In genomic region chr22:20243176-20243544, GRCh38 we compare ENCODE assay signal across 9 cellular contexts. TPM values are rescaled to one million over a fixed set of nuclear protein-coding genes. Genes with fewer than 3 reads are reported as not detected.
DNase-seq lines count a peak whose midpoint lies in the region; ATAC-seq, FAIRE-seq and TF ChIP-seq lines count a peak whose summit lies in the region.
"Had no signal": no experiment of that assay in that cellular context is flagged by ENCODE, and none has a peak within 500 bp of the region (broad histone marks: within the 10 kb centered on the region; RNA-seq: fewer than 3 reads in every experiment).

No MANE protein-coding gene starts in this region.

- POLR2A ChIA-PET in HepG2 (lab: Yijun Ruan, JAX), result no interaction called here

- no peak for TF ChIP-seq RAD21 in HepG2 (CRISPR knock-in tag; IDR thresholded peaks at IDR 0.05)

- H3K4me1 Mint-ChIP-seq in T-helper 2 cell treated with Interferon-gamma antibody and Interleukin-4, amounts not matched to agents 5 μg/mL and 100 μg/mL, for 36 hours (ENCODE audit: low read depth), result peaks cover 28% of the 10 kb centered on the region
- H3K4me1 Mint-ChIP-seq in central memory CD8-positive, alpha-beta T cell, result peaks cover 38% of the 10 kb centered on the region

- no peak overlapping the region for H3K9ac ChIP-seq in HepG2 (ENCODE audit: insufficient read depth, low read depth, low read length)

- peak overlapping the region; percentile 77 for H3K27ac Mint-ChIP-seq in T-helper 2 cell treated with Interferon-gamma antibody and Interleukin-4, amounts not matched to agents 5 μg/mL and 100 μg/mL, for 36 hours
- H3K27ac Mint-ChIP-seq in central memory CD8-positive, alpha-beta T cell (ENCODE audit: low read depth), result peak overlapping the region; percentile 87

- peak overlapping the region; percentile 68 for H3K4me2 ChIP-seq in osteoblast (ENCODE audit: insufficient read depth, low read length)
- no peak overlapping the region for H3K4me2 ChIP-seq in HepG2 (ENCODE audit: low read depth, low read length)
- H3K4me2 ChIP-seq: PC-9 had no signal

- in situ Hi-C loops in HepG2 (cut with HindIII; ENCODE audit: extremely low pct_ligation_motif_present, low pct_unique_long_range_greater_than_20kb), result no loop called here

- H3K27ac ChIP-seq in osteoblast (ENCODE audit: low read depth, low read length) (no peak overlapping the region), HepG2 (ENCODE audit: extremely low read length, insufficient read depth, low read length) (no peak overlapping the region)
- H3K27ac ChIP-seq: PC-9 had no signal

- TF ChIP-seq EP300 in HepG2 (IDR thresholded peaks at IDR 0.05; ENCODE audit: low read depth in 2 of 2, low read length in 2 of 2) (no peak), HepG2 (CRISPR knock-in tag; IDR thresholded peaks at IDR 0.05; ENCODE audit: borderline replicate concordance) (no peak)

- intact Hi-C loops in HepG2 (cut with micrococcal nuclease; ENCODE audit: unreplicated experiment), result no loop called here

- H3K9me3 Mint-ChIP-seq in T-helper 2 cell treated with Interferon-gamma antibody and Interleukin-4, amounts not matched to agents 5 μg/mL and 100 μg/mL, for 36 hours, result no peaks in the 10 kb centered on the region
- no peaks in the 10 kb centered on the region for H3K9me3 Mint-ChIP-seq in central memory CD8-positive, alpha-beta T cell

- no peaks in the 10 kb centered on the region for H4K20me1 ChIP-seq in osteoblast (ENCODE audit: insufficient read depth, low read length)
- 0 out of 2 replicates have a peak, but pooled peaks cover 2% of the 10 kb centered on the region for H4K20me1 ChIP-seq in HepG2 (ENCODE audit: insufficient read depth, low read length)

- peak overlapping the region; percentile 48 for H3K4me3 Mint-ChIP-seq in T-helper 2 cell treated with Interferon-gamma antibody and Interleukin-4, amounts not matched to agents 5 μg/mL and 100 μg/mL, for 36 hours
- H3K4me3 Mint-ChIP-seq in central memory CD8-positive, alpha-beta T cell, result peak overlapping the region; percentile 73

- ATAC-seq in central memory CD8-positive, alpha-beta T cell (replicated peaks; ENCODE audit: extremely low read depth, poor library complexity, severe bottlenecking), result no peak
- no peak for ATAC-seq in HepG2
- no peak for ATAC-seq in HG02981 (IDR thresholded peaks at IDR 0.05; ENCODE audit: unreplicated experiment)

- CTCF ChIA-PET in HepG2 (lab: Yijun Ruan, JAX; ENCODE audit: low intra/inter-chr PET ratio, low total read pairs), result no interaction called here

- FAIRE-seq in HepG2 (lab: Jason Lieb, UNC), result no peak

- no peaks in the 10 kb centered on the region for H3K36me3 Mint-ChIP-seq in T-helper 2 cell treated with Interferon-gamma antibody and Interleukin-4, amounts not matched to agents 5 μg/mL and 100 μg/mL, for 36 hours (ENCODE audit: low read depth)
- peaks cover 9% of the 10 kb centered on the region for H3K36me3 Mint-ChIP-seq in central memory CD8-positive, alpha-beta T cell (ENCODE audit: insufficient read depth)

- H3K36me3 ChIP-seq in osteoblast (ENCODE audit: insufficient read depth, low read length) (no peaks in the 10 kb centered on the region), HepG2 (replicated peaks in 1 of 2; ENCODE audit: control insufficient read depth in 1 of 2, insufficient read depth in 2 of 2, low read length in 2 of 2) (no peaks in the 10 kb centered on the region)

- no peaks in the 10 kb centered on the region for H3K27me3 Mint-ChIP-seq in T-helper 2 cell treated with Interferon-gamma antibody and Interleukin-4, amounts not matched to agents 5 μg/mL and 100 μg/mL, for 36 hours (ENCODE audit: low read depth)
- no peaks in the 10 kb centered on the region for H3K27me3 Mint-ChIP-seq in central memory CD8-positive, alpha-beta T cell

- TF ChIP-seq POLR2A in HepG2 (IDR thresholded peaks at IDR 0.05; ENCODE audit: insufficient read depth in 1 of 2, low read depth in 2 of 2, low read length in 2 of 2), result no peak

- H3K9me3 ChIP-seq in osteoblast (ENCODE audit: low read depth, low read length) (no peaks in the 10 kb centered on the region), HepG2 (ENCODE audit: low read length) (no peaks in the 10 kb centered on the region)

- H3K4me1 ChIP-seq in osteoblast (ENCODE audit: insufficient read depth, low read length), result peaks cover 14% of the 10 kb centered on the region
- H3K4me1 ChIP-seq in HepG2 (ENCODE audit: insufficient read depth, low read length), result no peaks in the 10 kb centered on the region

- BruUV-seq in HepG2 (replicated peaks; lab: Mats Ljungman, UMichigan), result no TSS peak

- H3K27me3 ChIP-seq in osteoblast (ENCODE audit: insufficient read depth, low read length), result no peaks in the 10 kb centered on the region
- peaks cover 8 to 65% of the 10 kb centered on the region in 2 experiments; a peak in 4 of 5 replicates for H3K27me3 ChIP-seq in HepG2 (ENCODE audit: control insufficient read depth in 1 of 2, insufficient read depth in 2 of 2, low read length in 2 of 2)

- TF ChIP-seq CTCF in osteoblast (IDR thresholded peaks at IDR 0.05; ENCODE audit: extremely low read depth, low read depth, low read length), result no peak
- no peak for TF ChIP-seq CTCF in HepG2 (CRISPR knock-in tag; IDR thresholded peaks at IDR 0.05)

- WGBS in HepG2 (ENCODE audit: low lambda C conversion rate), result no CpG with 5 or more reads among the region's 6 CpGs

- peak overlapping the region; percentile 46 for H3K4me3 ChIP-seq in Jurkat, Clone E6-1 (ENCODE audit: low read length)
- peak overlapping the region; percentile 53 for H3K4me3 ChIP-seq in osteoblast (ENCODE audit: insufficient read depth, low read length)
- H3K4me3 ChIP-seq in HepG2 (replicated peaks in 1 of 3; ENCODE audit: insufficient read depth in 1 of 3, low read depth in 2 of 3, low read length in 3 of 3), result no peak overlapping the region
- H3K4me3 ChIP-seq: PC-9 had no signal

- peak overlapping the region; percentile 78 for H2AFZ ChIP-seq in osteoblast (ENCODE audit: low read length)
- H2AFZ ChIP-seq in HepG2 (ENCODE audit: low read length), result no peak overlapping the region
- H2AFZ ChIP-seq: PC-9 had no signal

- H3K79me2 ChIP-seq in osteoblast (ENCODE audit: insufficient read depth, low read length) (no peaks in the 10 kb centered on the region), HepG2 (ENCODE audit: insufficient read depth, low read length) (no peaks in the 10 kb centered on the region)

- no peak for DNase-seq in T-helper 2 cell treated with Interferon-gamma antibody and Interleukin-4, amounts not matched to agents 5 μg/mL and 100 μg/mL, for 36 hours (ENCODE audit: low spot score)
- DNase-seq in T-helper 2 cell (no peak), osteoblast (ENCODE audit: insufficient read length, low spot score, missing footprints) (no peak), germinal center (ENCODE audit: low spot score) (no peak), HepG2 (ENCODE audit: low spot score) (no peak)
- no peak for DNase-seq in Jurkat, Clone E6-1 (ENCODE audit: low read depth, low spot score)
- DNase-seq in central memory CD8-positive, alpha-beta T cell (ENCODE audit: low spot score in 2 of 2), result no peak

TF ChIP-seq in HepG2, 621 proteins besides CTCF, POLR2A, EP300 and RAD21 (continues in another document):
- TF ChIP-seq HMG20B (CRISPR knock-in tag; conservative IDR thresholded peaks at IDR 0.05), result no peak
- no peak for TF ChIP-seq ETV6 (CRISPR knock-in tag; conservative IDR thresholded peaks at IDR 0.05)

RNA-seq across cellular contexts. Expression of gene RTN4R, which starts 25.0 kb away (rescaled TPM):
- 8.8 TPM for polyA plus RNA-seq in Jurkat, Clone E6-1 (2012; ENCODE audit: insufficient read depth, insufficient read length)
- total RNA-seq in osteoblast (under 0.01 and 0.29 TPM in 2 replicates), HepG2 (2016; rRNA removed; fragmentation: Illumina TruSeq; extraction: Trizol) (0.11 and 0.22 TPM in 2 replicates)
- total RNA-seq in HepG2 (2016; cell fraction: cytosol; rRNA removed; fragmentation: Illumina TruSeq; extraction: Trizol; ENCODE audit: low read depth), result 0.20 and 0.35 TPM in 2 replicates
- total RNA-seq in HepG2 (2016; cell fraction: insoluble cytoplasmic fraction; rRNA removed; fragmentation: Illumina TruSeq; extraction: Trizol), result 0.10 and 0.35 TPM in 2 replicates
- 0.49 and 0.93 TPM in 2 replicates for total RNA-seq in HepG2 (2016; cell fraction: membrane; rRNA removed; fragmentation: Illumina TruSeq; extraction: Trizol)
- total RNA-seq in HepG2 (2016; cell fraction: nucleus; rRNA removed; fragmentation: Illumina TruSeq; extraction: Trizol), result 0.65 TPM in 1 of 2 replicates, not detected in the other
- polyA plus RNA-seq in HepG2 (2011; rRNA removed), result 0.54 and 0.77 TPM in 2 replicates
- polyA plus RNA-seq in HepG2 (2011; cell fraction: cytosol; rRNA removed), result 0.36 and 1.4 TPM in 2 replicates
- 0.54 and 1.4 TPM in 2 replicates for polyA plus RNA-seq in HepG2 (2011; cell fraction: nucleus; rRNA removed)
- polyA plus RNA-seq in HepG2 (2012), result 0.07 and 0.17 TPM in 2 replicates
- polyA plus RNA-seq in HepG2 (2016; cell fraction: cytosol; fragmentation: Illumina TruSeq; extraction: Trizol; ENCODE audit: low read depth), result 0.42 and 0.51 TPM in 2 replicates
- polyA plus RNA-seq in HepG2 (2016; cell fraction: insoluble cytoplasmic fraction; fragmentation: Illumina TruSeq; extraction: Trizol; ENCODE audit: low read depth), result 0.57 and 0.67 TPM in 2 replicates
- polyA plus RNA-seq in HepG2 (2016; cell fraction: membrane; fragmentation: Illumina TruSeq; extraction: Trizol; ENCODE audit: low read depth), result 0.86 and 1.3 TPM in 2 replicates
- 0.70 and 1.5 TPM in 2 replicates for polyA plus RNA-seq in HepG2 (2016; cell fraction: nucleus; fragmentation: Illumina TruSeq; extraction: Trizol; ENCODE audit: insufficient read depth, low read depth)
- polyA minus RNA-seq in HepG2 (2011; rRNA and poly(A)+ RNA removed; ENCODE audit: low replicate concordance), result 2.3 and 4.0 TPM in 2 replicates
- 0.99 and 1.4 TPM in 2 replicates for polyA minus RNA-seq in HepG2 (2011; cell fraction: cytosol; rRNA and poly(A)+ RNA removed)
- polyA minus RNA-seq in HepG2 (2011; cell fraction: nucleus; rRNA and poly(A)+ RNA removed), result not detected in 2 replicates

Comparison
In these comparisons a context has a peak if more than half of its experiments do, and no peak if none do; other contexts are left out.
1. H3K4me3 ChIP-seq: peak in Jurkat, Clone E6-1 (single experiment) and osteoblast (single experiment); none in HepG2 (0 of 3).